In genomic region chr15:77753238-77753873, GRCh38 we compare ENCODE assay signal across 11 cellular contexts.
DNase-seq lines count a peak whose midpoint lies in the region; ATAC-seq and TF ChIP-seq lines count a peak whose summit lies in the region.
"Had no signal": no experiment of that assay in that cellular context is flagged by ENCODE, and none has a peak within 500 bp of the region (broad histone marks: within the 10 kb centered on the region; RNA-seq: fewer than 3 reads in every experiment).

No MANE protein-coding gene starts in this region.

- ATAC-seq in GM18858 (IDR thresholded peaks at IDR 0.05; ENCODE audit: unreplicated experiment) (no peak), HG03520 (IDR thresholded peaks at IDR 0.05; ENCODE audit: unreplicated experiment) (no peak)

- in situ Hi-C loops in G401 (cut with HindIII; ENCODE audit: low sequenced_read_pairs) = no loop called here

- no peak overlapping the region for H4K91ac ChIP-seq in mesenchymal stem cell (ENCODE audit: low read length)

- no peak overlapping the region for H3K4me2 ChIP-seq in mesenchymal stem cell (ENCODE audit: low read length, poor library complexity, severe bottlenecking)
- H3K4me2 ChIP-seq: KMS-11 had no signal

- H3K79me1 ChIP-seq in mesenchymal stem cell (replicated peaks; ENCODE audit: low read length, poor library complexity, severe bottlenecking) = no peaks in the 10 kb centered on the region

- H2BK5ac ChIP-seq in mesenchymal stem cell (ENCODE audit: low read depth, low read length, poor library complexity, severe bottlenecking) = no peak overlapping the region

- no peaks in the 10 kb centered on the region for H3K36me3 ChIP-seq in mesenchymal stem cell (ENCODE audit: control insufficient read depth in 1 of 2, insufficient read depth in 2 of 2, low read depth in 1 of 2, low read length in 2 of 2)
- H3K36me3 ChIP-seq: neutrophil had no signal

- no peak overlapping the region for H3K14ac ChIP-seq in mesenchymal stem cell (ENCODE audit: low read length in 2 of 2)

- no peak overlapping the region for H2AK5ac ChIP-seq in mesenchymal stem cell (ENCODE audit: low read length, severe bottlenecking)

- peak overlapping the region in 3 of 5 experiments; percentile 19 to 72 (median 44) for H3K27ac Mint-ChIP-seq in brain
- H3K27ac Mint-ChIP-seq: activated naive CD4-positive, alpha-beta T cell treated with anti-CD3 and anti-CD28 coated beads, Interleukin-2, amount 50 U/mL, for 24 hours had no signal

- peaks cover 25% of the 10 kb centered on the region for H3K27me3 Mint-ChIP-seq in brain
- H3K27me3 Mint-ChIP-seq: activated naive CD4-positive, alpha-beta T cell treated with anti-CD3 and anti-CD28 coated beads, Interleukin-2, amount 50 U/mL, for 24 hours had no signal

- TF ChIP-seq RAD21 in Ishikawa (IDR thresholded peaks at IDR 0.05; ENCODE audit: low read depth) = no peak

- H3K27ac ChIP-seq in mesenchymal stem cell (ENCODE audit: low read length, poor library complexity, severe bottlenecking) = no peak overlapping the region
- H3K27ac ChIP-seq: KMS-11, neutrophil had no signal

- no peaks in the 10 kb centered on the region for H3K9me3 ChIP-seq in mesenchymal stem cell (ENCODE audit: control insufficient read depth, low read length)
- H3K9me3 ChIP-seq: neutrophil had no signal

- no peak overlapping the region for H2BK15ac ChIP-seq in mesenchymal stem cell (ENCODE audit: low read depth, poor library complexity, severe bottlenecking)

- peaks cover 28% of the 10 kb centered on the region for H3K4me1 Mint-ChIP-seq in brain
- H3K4me1 Mint-ChIP-seq: activated naive CD4-positive, alpha-beta T cell treated with anti-CD3 and anti-CD28 coated beads, Interleukin-2, amount 50 U/mL, for 24 hours had no signal

- H3K4ac ChIP-seq in mesenchymal stem cell (ENCODE audit: low read depth in 1 of 2, low read length in 2 of 2) = no peak overlapping the region

- no peak overlapping the region for H4K8ac ChIP-seq in mesenchymal stem cell (ENCODE audit: low read length)

- H3K23ac ChIP-seq in mesenchymal stem cell (ENCODE audit: low read length in 2 of 2) = no peak overlapping the region

- TF ChIP-seq EP300 in Ishikawa (IDR thresholded peaks at IDR 0.05; ENCODE audit: borderline replicate concordance) = no peak

- 37% methylated on average over 9 of the region's 9 CpGs for WGBS in mesenchymal stem cell

- H2BK120ac ChIP-seq in mesenchymal stem cell (ENCODE audit: low read depth, low read length) = no peak overlapping the region

- H3K9me3 Mint-ChIP-seq in brain = peaks cover 0 to 2% (median 0%) of the 10 kb centered on the region in 5 experiments
- H3K9me3 Mint-ChIP-seq: activated naive CD4-positive, alpha-beta T cell treated with anti-CD3 and anti-CD28 coated beads, Interleukin-2, amount 50 U/mL, for 24 hours had no signal

- no peak for TF ChIP-seq CTCF in brain (conservative IDR thresholded peaks at IDR 0.05)

- H3K18ac ChIP-seq in mesenchymal stem cell (ENCODE audit: low read depth in 1 of 2, low read length in 2 of 2) = no peak overlapping the region

- no peak overlapping the region for H2AFZ ChIP-seq in mesenchymal stem cell (ENCODE audit: low read depth, low read length)

- H3K27me3 ChIP-seq in mesenchymal stem cell (ENCODE audit: control insufficient read depth in 1 of 2, insufficient read depth in 1 of 2, low read length in 2 of 2) = peaks cover 18 to 49% of the 10 kb centered on the region in 2 experiments
- H3K27me3 ChIP-seq: neutrophil had no signal

- H3K4me3 ChIP-seq in mesenchymal stem cell (ENCODE audit: insufficient read depth in 1 of 2, low read depth in 1 of 2, low read length in 2 of 2) = no peak overlapping the region

- no peaks in the 10 kb centered on the region for H3K4me1 ChIP-seq in mesenchymal stem cell (ENCODE audit: control insufficient read depth, insufficient read depth, low read depth, low read length)

- H3K9ac ChIP-seq in mesenchymal stem cell (ENCODE audit: low read length) = no peak overlapping the region
- H3K9ac ChIP-seq: KMS-11 had no signal

- no peak overlapping the region for H2BK12ac ChIP-seq in mesenchymal stem cell (ENCODE audit: low read length in 2 of 2)

- peak; percentile 53 for DNase-seq in G401 (ENCODE audit: low spot score)
- peak; percentile 34 for DNase-seq in mesenchymal stem cell
- DNase-seq in NCI-H1048 (lab: John Stamatoyannopoulos, UW) = no peak
- no peak for DNase-seq in NCI-H1436 (lab: John Stamatoyannopoulos, UW)

- H3K4me3 Mint-ChIP-seq in brain = no peak overlapping the region
- H3K4me3 Mint-ChIP-seq: activated naive CD4-positive, alpha-beta T cell treated with anti-CD3 and anti-CD28 coated beads, Interleukin-2, amount 50 U/mL, for 24 hours had no signal

- no peaks in the 10 kb centered on the region for H3K36me3 Mint-ChIP-seq in brain
- H3K36me3 Mint-ChIP-seq: activated naive CD4-positive, alpha-beta T cell treated with anti-CD3 and anti-CD28 coated beads, Interleukin-2, amount 50 U/mL, for 24 hours had no signal

TF ChIP-seq in Ishikawa, 13 proteins besides CTCF, POLR2A, EP300 and RAD21:
- TF ChIP-seq TCF12 (IDR thresholded peaks at IDR 0.05; ENCODE audit: low read depth) (no peak), REST (IDR thresholded peaks at IDR 0.05; ENCODE audit: low read depth) (peak; percentile 94)
- TF ChIP-seq, protein P1, sequence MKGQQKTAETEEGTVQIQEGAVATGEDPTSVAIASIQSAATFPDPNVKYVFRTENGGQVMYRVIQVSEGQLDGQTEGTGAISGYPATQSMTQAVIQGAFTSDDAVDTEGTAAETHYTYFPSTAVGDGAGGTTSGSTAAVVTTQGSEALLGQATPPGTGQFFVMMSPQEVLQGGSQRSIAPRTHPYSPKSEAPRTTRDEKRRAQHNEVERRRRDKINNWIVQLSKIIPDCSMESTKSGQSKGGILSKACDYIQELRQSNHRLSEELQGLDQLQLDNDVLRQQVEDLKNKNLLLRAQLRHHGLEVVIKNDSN (IDR thresholded peaks at IDR 0.05) = no peak

Comparison
In these comparisons a context has a peak if more than half of its experiments do, and no peak if none do; other contexts are left out.
1. DNase-seq: peak in G401 (single experiment) and mesenchymal stem cell (single experiment); none in NCI-H1048 (single experiment) and NCI-H1436 (single experiment).